ENCODE assay signal across 28 cellular contexts in the genomic region with DNA sequence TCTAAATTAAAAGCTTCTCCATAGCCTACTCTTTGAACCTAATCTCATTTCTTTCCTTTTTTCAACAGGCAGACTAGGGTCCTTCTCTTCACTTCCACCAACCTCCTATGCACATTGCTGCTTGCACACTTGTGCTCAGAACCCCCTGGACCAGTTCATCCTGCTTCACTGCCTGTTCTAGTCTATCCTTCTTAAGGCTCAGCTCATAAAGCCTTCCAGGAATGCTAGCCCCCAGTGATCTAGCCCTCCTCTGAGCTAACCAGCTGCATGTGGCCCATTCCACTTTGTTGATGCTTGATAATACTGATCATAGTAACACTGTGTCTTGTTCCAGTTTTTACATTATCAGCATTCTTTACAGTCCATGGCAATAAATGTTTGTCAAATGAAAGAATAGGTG.
"Had no signal": no experiment of that assay in that cellular context is flagged by ENCODE, and none has a peak within 500 bp of the region (broad histone marks: within the 10 kb centered on the region; RNA-seq: fewer than 3 reads in every experiment).

No MANE protein-coding gene starts in this region.

- H3K36me3 Mint-ChIP-seq: activated naive CD4-positive, alpha-beta T cell treated with anti-CD3 and anti-CD28 coated beads, Interleukin-2, amount 10 ng/mL, durations not matched to agents 7 days and 5 days; naive B cell; stimulated activated naive B cell treated with anti-CD40 and anti-IgM and Interleukin-4, amounts not matched to agents 10 μg/mL and 1 μg/mL and 100 μg/mL, for 72 hours had no signal

- H3K4me3 Mint-ChIP-seq: activated CD4-positive, alpha-beta memory T cell treated with anti-CD3 and anti-CD28 coated beads, Interleukin-2, amount 10 ng/mL, durations not matched to agents 7 days and 5 days; activated CD4-positive, alpha-beta T cell treated with anti-CD3 and anti-CD28 coated beads, Interleukin-2, amount 10 ng/mL, durations not matched to agents 7 days and 5 days; activated naive CD4-positive, alpha-beta T cell treated with anti-CD3 and anti-CD28 coated beads, Interleukin-2, amount 10 ng/mL, durations not matched to agents 7 days and 5 days; activated T-cell treated with anti-CD3 and anti-CD28 coated beads, Interleukin-2, amount 50 U/mL, for 24 hours; naive B cell; nephron progenitor cell; stimulated activated naive B cell treated with anti-CD40 and anti-IgM and Interleukin-4, amounts not matched to agents 10 μg/mL and 1 μg/mL and 100 μg/mL, for 72 hours; T-helper 2 cell treated with Interferon-gamma antibody and Interleukin-4, amounts not matched to agents 5 μg/mL and 100 μg/mL, for 36 hours had no signal

- H3K4me3 ChIP-seq: coronary artery, dorsolateral prefrontal cortex, pancreas, psoas muscle, smooth muscle cell, stomach, thyroid gland had no signal

- H3K4me2 ChIP-seq: smooth muscle cell had no signal

- H3K9me3 ChIP-seq: pancreas, psoas muscle, stomach, thyroid gland had no signal

- H3K27ac Mint-ChIP-seq: activated CD4-positive, alpha-beta memory T cell treated with anti-CD3 and anti-CD28 coated beads, Interleukin-2, amount 10 ng/mL, durations not matched to agents 7 days and 5 days; activated CD4-positive, alpha-beta T cell treated with anti-CD3 and anti-CD28 coated beads, Interleukin-2, amount 10 ng/mL, durations not matched to agents 7 days and 5 days; activated naive CD4-positive, alpha-beta T cell treated with anti-CD3 and anti-CD28 coated beads, Interleukin-2, amount 10 ng/mL, durations not matched to agents 7 days and 5 days; activated T-cell treated with anti-CD3 and anti-CD28 coated beads, Interleukin-2, amount 50 U/mL, for 24 hours; naive B cell; nephron progenitor cell; stimulated activated naive B cell treated with anti-CD40 and anti-IgM and Interleukin-4, amounts not matched to agents 10 μg/mL and 1 μg/mL and 100 μg/mL, for 72 hours; T-helper 2 cell treated with Interferon-gamma antibody and Interleukin-4, amounts not matched to agents 5 μg/mL and 100 μg/mL, for 36 hours had no signal

- H3K36me3 ChIP-seq: brain microvascular endothelial cell, pancreas, stomach, thyroid gland, WERI-Rb-1 had no signal

- DNase-seq: activated CD4-positive, alpha-beta memory T cell treated with anti-CD3 and anti-CD28 coated beads, Interleukin-2, amount 10 ng/mL, durations not matched to agents 7 days and 5 days; activated CD4-positive, alpha-beta T cell treated with anti-CD3 and anti-CD28 coated beads, Interleukin-2, amount 10 ng/mL, durations not matched to agents 7 days and 5 days; activated CD4-positive, CD25-positive, alpha-beta regulatory T cell treated with anti-CD3 and anti-CD28 coated beads, Interleukin-2, amount 50 U/mL, for 72 hours; activated CD8-positive, alpha-beta memory T cell treated with anti-CD3 and anti-CD28 coated beads, Interleukin-2, amount 50 U/mL, for 48 hours; activated gamma-delta T cell; activated naive CD4-positive, alpha-beta T cell treated with anti-CD3 and anti-CD28 coated beads, Interleukin-2, amount 10 ng/mL, durations not matched to agents 7 days and 5 days; activated T-cell treated with anti-CD3 and anti-CD28 coated beads, Interleukin-2, amount 50 U/mL, for 24 hours; amniotic stem cell; brain microvascular endothelial cell; dorsolateral prefrontal cortex; effector memory CD4-positive, alpha-beta T cell; left cardiac atrium; left ventricle myocardium superior; naive B cell; nephron progenitor cell; nucleus accumbens; pancreas; psoas muscle; stimulated activated CD4-positive, alpha-beta T cell treated with anti-CD3 and anti-CD28 coated beads, Interleukin-1b, Interleukin-23, amount 100 ng/mL, for 48 hours; stimulated activated CD4-positive, alpha-beta T cell treated with anti-CD3 and anti-CD28 coated beads, Interleukin-4, amount 100 ng/mL, for 4 hours; stimulated activated CD8-positive, alpha-beta memory T cell treated with anti-CD3 and anti-CD28 coated beads, Interleukin-4, amount 100 ng/mL, for 48 hours; stimulated activated naive B cell treated with anti-CD40 and anti-IgM and Interleukin-4, amounts not matched to agents 10 μg/mL and 1 μg/mL and 100 μg/mL, for 72 hours; stomach; thyroid gland; WERI-Rb-1 had no signal

- H3K9me3 Mint-ChIP-seq: activated CD4-positive, alpha-beta memory T cell treated with anti-CD3 and anti-CD28 coated beads, Interleukin-2, amount 10 ng/mL, durations not matched to agents 7 days and 5 days; activated CD4-positive, alpha-beta T cell treated with anti-CD3 and anti-CD28 coated beads, Interleukin-2, amount 10 ng/mL, durations not matched to agents 7 days and 5 days; activated naive CD4-positive, alpha-beta T cell treated with anti-CD3 and anti-CD28 coated beads, Interleukin-2, amount 10 ng/mL, durations not matched to agents 7 days and 5 days; activated T-cell treated with anti-CD3 and anti-CD28 coated beads, Interleukin-2, amount 50 U/mL, for 24 hours; T-helper 2 cell treated with Interferon-gamma antibody and Interleukin-4, amounts not matched to agents 5 μg/mL and 100 μg/mL, for 36 hours had no signal

- H3K27me3 ChIP-seq: brain microvascular endothelial cell, dorsolateral prefrontal cortex, pancreas, stomach, thyroid gland had no signal

- H3K4me1 Mint-ChIP-seq: activated CD4-positive, alpha-beta memory T cell treated with anti-CD3 and anti-CD28 coated beads, Interleukin-2, amount 10 ng/mL, durations not matched to agents 7 days and 5 days; activated CD4-positive, alpha-beta T cell treated with anti-CD3 and anti-CD28 coated beads, Interleukin-2, amount 10 ng/mL, durations not matched to agents 7 days and 5 days; activated naive CD4-positive, alpha-beta T cell treated with anti-CD3 and anti-CD28 coated beads, Interleukin-2, amount 10 ng/mL, durations not matched to agents 7 days and 5 days; naive B cell; nephron progenitor cell; stimulated activated naive B cell treated with anti-CD40 and anti-IgM and Interleukin-4, amounts not matched to agents 10 μg/mL and 1 μg/mL and 100 μg/mL, for 72 hours had no signal

- H3K27ac ChIP-seq: brain microvascular endothelial cell, coronary artery, dorsolateral prefrontal cortex, psoas muscle, stomach, thyroid gland, WERI-Rb-1 had no signal

- ATAC-seq: left cardiac atrium; left ventricle myocardium superior; pancreas; psoas muscle; stimulated activated naive B cell treated with anti-CD40 and anti-IgM and Interleukin-4, amounts not matched to agents 10 μg/mL and 1 μg/mL and 100 μg/mL, for 72 hours had no signal

- H3K27me3 Mint-ChIP-seq: stimulated activated naive B cell treated with anti-CD40 and anti-IgM and Interleukin-4, amounts not matched to agents 10 μg/mL and 1 μg/mL and 100 μg/mL, for 72 hours had no signal

- H3K4me1 ChIP-seq: psoas muscle, stomach had no signal
